ENCODE assay signal across 2 cellular contexts in the genomic region with DNA sequence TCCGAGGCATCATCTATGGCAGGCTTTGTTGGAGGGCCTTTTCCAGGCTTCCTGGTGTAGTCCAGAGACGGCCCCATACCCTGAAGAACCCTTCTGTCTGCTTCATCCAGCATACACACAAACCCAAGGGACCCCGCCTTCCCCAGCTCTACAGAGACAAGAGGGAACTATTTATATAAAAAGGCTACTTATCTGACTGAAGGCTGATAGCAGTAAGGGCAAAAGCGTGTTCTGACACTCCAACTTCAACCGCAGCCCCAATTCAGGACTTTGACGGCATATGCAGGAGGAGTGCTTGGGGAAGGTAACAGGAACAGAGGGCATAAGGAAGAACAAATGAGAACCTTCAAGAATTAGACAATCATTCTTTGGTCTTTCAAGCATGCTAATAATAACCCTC.
TF ChIP-seq lines count a peak whose summit lies in the region.

No MANE protein-coding gene starts in this region.

TF ChIP-seq in GM23338, 12 proteins besides CTCF, POLR2A, EP300 and RAD21 (continues in another document):
- TF ChIP-seq, protein P1, sequence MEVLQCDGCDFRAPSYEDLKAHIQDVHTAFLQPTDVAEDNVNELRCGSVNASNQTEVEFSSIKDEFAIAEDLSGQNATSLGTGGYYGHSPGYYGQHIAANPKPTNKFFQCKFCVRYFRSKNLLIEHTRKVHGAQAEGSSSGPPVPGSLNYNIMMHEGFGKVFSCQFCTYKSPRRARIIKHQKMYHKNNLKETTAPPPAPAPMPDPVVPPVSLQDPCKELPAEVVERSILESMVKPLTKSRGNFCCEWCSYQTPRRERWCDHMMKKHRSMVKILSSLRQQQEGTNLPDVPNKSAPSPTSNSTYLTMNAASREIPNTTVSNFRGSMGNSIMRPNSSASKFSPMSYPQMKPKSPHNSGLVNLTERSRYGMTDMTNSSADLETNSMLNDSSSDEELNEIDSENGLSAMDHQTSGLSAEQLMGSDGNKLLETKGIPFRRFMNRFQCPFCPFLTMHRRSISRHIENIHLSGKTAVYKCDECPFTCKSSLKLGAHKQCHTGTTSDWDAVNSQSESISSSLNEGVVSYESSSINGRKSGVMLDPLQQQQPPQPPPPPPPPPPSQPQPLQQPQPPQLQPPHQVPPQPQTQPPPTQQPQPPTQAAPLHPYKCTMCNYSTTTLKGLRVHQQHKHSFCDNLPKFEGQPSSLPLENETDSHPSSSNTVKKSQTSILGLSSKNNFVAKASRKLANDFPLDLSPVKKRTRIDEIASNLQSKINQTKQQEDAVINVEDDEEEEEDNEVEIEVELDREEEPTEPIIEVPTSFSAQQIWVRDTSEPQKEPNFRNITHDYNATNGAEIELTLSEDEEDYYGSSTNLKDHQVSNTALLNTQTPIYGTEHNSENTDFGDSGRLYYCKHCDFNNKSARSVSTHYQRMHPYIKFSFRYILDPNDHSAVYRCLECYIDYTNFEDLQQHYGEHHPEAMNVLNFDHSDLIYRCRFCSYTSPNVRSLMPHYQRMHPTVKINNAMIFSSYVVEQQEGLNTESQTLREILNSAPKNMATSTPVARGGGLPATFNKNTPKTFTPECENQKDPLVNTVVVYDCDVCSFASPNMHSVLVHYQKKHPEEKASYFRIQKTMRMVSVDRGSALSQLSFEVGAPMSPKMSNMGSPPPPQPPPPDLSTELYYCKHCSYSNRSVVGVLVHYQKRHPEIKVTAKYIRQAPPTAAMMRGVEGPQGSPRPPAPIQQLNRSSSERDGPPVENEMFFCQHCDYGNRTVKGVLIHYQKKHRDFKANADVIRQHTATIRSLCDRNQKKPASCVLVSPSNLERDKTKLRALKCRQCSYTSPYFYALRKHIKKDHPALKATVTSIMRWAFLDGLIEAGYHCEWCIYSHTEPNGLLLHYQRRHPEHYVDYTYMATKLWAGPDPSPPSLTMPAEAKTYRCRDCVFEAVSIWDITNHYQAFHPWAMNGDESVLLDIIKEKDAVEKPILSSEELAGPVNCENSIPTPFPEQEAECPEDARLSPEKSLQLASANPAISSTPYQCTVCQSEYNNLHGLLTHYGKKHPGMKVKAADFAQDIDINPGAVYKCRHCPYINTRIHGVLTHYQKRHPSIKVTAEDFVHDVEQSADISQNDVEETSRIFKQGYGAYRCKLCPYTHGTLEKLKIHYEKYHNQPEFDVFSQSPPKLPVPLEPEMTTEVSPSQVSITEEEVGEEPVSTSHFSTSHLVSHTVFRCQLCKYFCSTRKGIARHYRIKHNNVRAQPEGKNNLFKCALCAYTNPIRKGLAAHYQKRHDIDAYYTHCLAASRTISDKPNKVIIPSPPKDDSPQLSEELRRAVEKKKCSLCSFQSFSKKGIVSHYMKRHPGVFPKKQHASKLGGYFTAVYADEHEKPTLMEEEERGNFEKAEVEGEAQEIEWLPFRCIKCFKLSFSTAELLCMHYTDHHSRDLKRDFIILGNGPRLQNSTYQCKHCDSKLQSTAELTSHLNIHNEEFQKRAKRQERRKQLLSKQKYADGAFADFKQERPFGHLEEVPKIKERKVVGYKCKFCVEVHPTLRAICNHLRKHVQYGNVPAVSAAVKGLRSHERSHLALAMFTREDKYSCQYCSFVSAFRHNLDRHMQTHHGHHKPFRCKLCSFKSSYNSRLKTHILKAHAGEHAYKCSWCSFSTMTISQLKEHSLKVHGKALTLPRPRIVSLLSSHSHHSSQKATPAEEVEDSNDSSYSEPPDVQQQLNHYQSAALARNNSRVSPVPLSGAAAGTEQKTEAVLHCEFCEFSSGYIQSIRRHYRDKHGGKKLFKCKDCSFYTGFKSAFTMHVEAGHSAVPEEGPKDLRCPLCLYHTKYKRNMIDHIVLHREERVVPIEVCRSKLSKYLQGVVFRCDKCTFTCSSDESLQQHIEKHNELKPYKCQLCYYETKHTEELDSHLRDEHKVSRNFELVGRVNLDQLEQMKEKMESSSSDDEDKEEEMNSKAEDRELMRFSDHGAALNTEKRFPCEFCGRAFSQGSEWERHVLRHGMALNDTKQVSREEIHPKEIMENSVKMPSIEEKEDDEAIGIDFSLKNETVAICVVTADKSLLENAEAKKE (CRISPR knock-in tag; IDR thresholded peaks at IDR 0.05) = no peak
- TF ChIP-seq, protein P2, sequence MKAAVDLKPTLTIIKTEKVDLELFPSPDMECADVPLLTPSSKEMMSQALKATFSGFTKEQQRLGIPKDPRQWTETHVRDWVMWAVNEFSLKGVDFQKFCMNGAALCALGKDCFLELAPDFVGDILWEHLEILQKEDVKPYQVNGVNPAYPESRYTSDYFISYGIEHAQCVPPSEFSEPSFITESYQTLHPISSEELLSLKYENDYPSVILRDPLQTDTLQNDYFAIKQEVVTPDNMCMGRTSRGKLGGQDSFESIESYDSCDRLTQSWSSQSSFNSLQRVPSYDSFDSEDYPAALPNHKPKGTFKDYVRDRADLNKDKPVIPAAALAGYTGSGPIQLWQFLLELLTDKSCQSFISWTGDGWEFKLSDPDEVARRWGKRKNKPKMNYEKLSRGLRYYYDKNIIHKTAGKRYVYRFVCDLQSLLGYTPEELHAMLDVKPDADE (IDR thresholded peaks at IDR 0.05) = no peak
- TF ChIP-seq, protein P3, sequence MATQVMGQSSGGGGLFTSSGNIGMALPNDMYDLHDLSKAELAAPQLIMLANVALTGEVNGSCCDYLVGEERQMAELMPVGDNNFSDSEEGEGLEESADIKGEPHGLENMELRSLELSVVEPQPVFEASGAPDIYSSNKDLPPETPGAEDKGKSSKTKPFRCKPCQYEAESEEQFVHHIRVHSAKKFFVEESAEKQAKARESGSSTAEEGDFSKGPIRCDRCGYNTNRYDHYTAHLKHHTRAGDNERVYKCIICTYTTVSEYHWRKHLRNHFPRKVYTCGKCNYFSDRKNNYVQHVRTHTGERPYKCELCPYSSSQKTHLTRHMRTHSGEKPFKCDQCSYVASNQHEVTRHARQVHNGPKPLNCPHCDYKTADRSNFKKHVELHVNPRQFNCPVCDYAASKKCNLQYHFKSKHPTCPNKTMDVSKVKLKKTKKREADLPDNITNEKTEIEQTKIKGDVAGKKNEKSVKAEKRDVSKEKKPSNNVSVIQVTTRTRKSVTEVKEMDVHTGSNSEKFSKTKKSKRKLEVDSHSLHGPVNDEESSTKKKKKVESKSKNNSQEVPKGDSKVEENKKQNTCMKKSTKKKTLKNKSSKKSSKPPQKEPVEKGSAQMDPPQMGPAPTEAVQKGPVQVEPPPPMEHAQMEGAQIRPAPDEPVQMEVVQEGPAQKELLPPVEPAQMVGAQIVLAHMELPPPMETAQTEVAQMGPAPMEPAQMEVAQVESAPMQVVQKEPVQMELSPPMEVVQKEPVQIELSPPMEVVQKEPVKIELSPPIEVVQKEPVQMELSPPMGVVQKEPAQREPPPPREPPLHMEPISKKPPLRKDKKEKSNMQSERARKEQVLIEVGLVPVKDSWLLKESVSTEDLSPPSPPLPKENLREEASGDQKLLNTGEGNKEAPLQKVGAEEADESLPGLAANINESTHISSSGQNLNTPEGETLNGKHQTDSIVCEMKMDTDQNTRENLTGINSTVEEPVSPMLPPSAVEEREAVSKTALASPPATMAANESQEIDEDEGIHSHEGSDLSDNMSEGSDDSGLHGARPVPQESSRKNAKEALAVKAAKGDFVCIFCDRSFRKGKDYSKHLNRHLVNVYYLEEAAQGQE (IDR thresholded peaks at IDR 0.05; ENCODE audit: unreplicated experiment) = no peak
- TF ChIP-seq STAT1 (IDR thresholded peaks at IDR 0.05; ENCODE audit: unreplicated experiment) = no peak
- TF ChIP-seq EZH2phosphoT487 (IDR thresholded peaks at IDR 0.05; ENCODE audit: unreplicated experiment) = no peak
- no peak for TF ChIP-seq ZNF114 (CRISPR knock-in tag; IDR thresholded peaks at IDR 0.05)
- TF ChIP-seq CREB1 (CRISPR knock-in tag; IDR thresholded peaks at IDR 0.05; ENCODE audit: low read depth) = no peak
- TF ChIP-seq POLR2AphosphoS5 (IDR thresholded peaks at IDR 0.05; ENCODE audit: low read depth) = no peak
- TF ChIP-seq EZH2 (IDR thresholded peaks at IDR 0.05; ENCODE audit: low read depth, unreplicated experiment) = no peak
- TF ChIP-seq ZNF331 (CRISPR knock-in tag; IDR thresholded peaks at IDR 0.05; ENCODE audit: low read depth) = no peak

TF ChIP-seq in WTC11, 78 proteins besides CTCF, POLR2A, EP300 and RAD21 (continued from another document):
- TF ChIP-seq, protein P4, sequence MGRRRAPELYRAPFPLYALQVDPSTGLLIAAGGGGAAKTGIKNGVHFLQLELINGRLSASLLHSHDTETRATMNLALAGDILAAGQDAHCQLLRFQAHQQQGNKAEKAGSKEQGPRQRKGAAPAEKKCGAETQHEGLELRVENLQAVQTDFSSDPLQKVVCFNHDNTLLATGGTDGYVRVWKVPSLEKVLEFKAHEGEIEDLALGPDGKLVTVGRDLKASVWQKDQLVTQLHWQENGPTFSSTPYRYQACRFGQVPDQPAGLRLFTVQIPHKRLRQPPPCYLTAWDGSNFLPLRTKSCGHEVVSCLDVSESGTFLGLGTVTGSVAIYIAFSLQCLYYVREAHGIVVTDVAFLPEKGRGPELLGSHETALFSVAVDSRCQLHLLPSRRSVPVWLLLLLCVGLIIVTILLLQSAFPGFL (CRISPR knock-in tag; IDR thresholded peaks at IDR 0.05; ENCODE audit: borderline replicate concordance) = no peak
- no peak for TF ChIP-seq IRF2 (CRISPR knock-in tag; IDR thresholded peaks at IDR 0.05; ENCODE audit: borderline replicate concordance, low read depth)
- TF ChIP-seq, protein P5, sequence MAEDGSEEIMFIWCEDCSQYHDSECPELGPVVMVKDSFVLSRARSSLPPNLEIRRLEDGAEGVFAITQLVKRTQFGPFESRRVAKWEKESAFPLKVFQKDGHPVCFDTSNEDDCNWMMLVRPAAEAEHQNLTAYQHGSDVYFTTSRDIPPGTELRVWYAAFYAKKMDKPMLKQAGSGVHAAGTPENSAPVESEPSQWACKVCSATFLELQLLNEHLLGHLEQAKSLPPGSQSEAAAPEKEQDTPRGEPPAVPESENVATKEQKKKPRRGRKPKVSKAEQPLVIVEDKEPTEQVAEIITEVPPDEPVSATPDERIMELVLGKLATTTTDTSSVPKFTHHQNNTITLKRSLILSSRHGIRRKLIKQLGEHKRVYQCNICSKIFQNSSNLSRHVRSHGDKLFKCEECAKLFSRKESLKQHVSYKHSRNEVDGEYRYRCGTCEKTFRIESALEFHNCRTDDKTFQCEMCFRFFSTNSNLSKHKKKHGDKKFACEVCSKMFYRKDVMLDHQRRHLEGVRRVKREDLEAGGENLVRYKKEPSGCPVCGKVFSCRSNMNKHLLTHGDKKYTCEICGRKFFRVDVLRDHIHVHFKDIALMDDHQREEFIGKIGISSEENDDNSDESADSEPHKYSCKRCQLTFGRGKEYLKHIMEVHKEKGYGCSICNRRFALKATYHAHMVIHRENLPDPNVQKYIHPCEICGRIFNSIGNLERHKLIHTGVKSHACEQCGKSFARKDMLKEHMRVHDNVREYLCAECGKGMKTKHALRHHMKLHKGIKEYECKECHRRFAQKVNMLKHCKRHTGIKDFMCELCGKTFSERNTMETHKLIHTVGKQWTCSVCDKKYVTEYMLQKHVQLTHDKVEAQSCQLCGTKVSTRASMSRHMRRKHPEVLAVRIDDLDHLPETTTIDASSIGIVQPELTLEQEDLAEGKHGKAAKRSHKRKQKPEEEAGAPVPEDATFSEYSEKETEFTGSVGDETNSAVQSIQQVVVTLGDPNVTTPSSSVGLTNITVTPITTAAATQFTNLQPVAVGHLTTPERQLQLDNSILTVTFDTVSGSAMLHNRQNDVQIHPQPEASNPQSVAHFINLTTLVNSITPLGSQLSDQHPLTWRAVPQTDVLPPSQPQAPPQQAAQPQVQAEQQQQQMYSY (CRISPR knock-in tag; IDR thresholded peaks at IDR 0.05) = no peak
- TF ChIP-seq, protein P6, sequence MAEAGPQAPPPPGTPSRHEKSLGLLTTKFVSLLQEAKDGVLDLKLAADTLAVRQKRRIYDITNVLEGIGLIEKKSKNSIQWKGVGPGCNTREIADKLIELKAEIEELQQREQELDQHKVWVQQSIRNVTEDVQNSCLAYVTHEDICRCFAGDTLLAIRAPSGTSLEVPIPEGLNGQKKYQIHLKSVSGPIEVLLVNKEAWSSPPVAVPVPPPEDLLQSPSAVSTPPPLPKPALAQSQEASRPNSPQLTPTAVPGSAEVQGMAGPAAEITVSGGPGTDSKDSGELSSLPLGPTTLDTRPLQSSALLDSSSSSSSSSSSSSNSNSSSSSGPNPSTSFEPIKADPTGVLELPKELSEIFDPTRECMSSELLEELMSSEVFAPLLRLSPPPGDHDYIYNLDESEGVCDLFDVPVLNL (CRISPR knock-in tag; IDR thresholded peaks at IDR 0.05; ENCODE audit: borderline replicate concordance, low read depth) = no peak
- TF ChIP-seq ETV6 (CRISPR knock-in tag; IDR thresholded peaks at IDR 0.05) = no peak
- TF ChIP-seq ZNF121 (CRISPR knock-in tag; IDR thresholded peaks at IDR 0.05) = no peak
- TF ChIP-seq FOXJ3 (CRISPR knock-in tag; IDR thresholded peaks at IDR 0.05; ENCODE audit: borderline replicate concordance) = no peak
- TF ChIP-seq, protein P7, sequence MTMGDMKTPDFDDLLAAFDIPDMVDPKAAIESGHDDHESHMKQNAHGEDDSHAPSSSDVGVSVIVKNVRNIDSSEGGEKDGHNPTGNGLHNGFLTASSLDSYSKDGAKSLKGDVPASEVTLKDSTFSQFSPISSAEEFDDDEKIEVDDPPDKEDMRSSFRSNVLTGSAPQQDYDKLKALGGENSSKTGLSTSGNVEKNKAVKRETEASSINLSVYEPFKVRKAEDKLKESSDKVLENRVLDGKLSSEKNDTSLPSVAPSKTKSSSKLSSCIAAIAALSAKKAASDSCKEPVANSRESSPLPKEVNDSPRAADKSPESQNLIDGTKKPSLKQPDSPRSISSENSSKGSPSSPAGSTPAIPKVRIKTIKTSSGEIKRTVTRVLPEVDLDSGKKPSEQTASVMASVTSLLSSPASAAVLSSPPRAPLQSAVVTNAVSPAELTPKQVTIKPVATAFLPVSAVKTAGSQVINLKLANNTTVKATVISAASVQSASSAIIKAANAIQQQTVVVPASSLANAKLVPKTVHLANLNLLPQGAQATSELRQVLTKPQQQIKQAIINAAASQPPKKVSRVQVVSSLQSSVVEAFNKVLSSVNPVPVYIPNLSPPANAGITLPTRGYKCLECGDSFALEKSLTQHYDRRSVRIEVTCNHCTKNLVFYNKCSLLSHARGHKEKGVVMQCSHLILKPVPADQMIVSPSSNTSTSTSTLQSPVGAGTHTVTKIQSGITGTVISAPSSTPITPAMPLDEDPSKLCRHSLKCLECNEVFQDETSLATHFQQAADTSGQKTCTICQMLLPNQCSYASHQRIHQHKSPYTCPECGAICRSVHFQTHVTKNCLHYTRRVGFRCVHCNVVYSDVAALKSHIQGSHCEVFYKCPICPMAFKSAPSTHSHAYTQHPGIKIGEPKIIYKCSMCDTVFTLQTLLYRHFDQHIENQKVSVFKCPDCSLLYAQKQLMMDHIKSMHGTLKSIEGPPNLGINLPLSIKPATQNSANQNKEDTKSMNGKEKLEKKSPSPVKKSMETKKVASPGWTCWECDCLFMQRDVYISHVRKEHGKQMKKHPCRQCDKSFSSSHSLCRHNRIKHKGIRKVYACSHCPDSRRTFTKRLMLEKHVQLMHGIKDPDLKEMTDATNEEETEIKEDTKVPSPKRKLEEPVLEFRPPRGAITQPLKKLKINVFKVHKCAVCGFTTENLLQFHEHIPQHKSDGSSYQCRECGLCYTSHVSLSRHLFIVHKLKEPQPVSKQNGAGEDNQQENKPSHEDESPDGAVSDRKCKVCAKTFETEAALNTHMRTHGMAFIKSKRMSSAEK (CRISPR knock-in tag; IDR thresholded peaks at IDR 0.05; ENCODE audit: borderline replicate concordance) = no peak
- TF ChIP-seq, protein P8, sequence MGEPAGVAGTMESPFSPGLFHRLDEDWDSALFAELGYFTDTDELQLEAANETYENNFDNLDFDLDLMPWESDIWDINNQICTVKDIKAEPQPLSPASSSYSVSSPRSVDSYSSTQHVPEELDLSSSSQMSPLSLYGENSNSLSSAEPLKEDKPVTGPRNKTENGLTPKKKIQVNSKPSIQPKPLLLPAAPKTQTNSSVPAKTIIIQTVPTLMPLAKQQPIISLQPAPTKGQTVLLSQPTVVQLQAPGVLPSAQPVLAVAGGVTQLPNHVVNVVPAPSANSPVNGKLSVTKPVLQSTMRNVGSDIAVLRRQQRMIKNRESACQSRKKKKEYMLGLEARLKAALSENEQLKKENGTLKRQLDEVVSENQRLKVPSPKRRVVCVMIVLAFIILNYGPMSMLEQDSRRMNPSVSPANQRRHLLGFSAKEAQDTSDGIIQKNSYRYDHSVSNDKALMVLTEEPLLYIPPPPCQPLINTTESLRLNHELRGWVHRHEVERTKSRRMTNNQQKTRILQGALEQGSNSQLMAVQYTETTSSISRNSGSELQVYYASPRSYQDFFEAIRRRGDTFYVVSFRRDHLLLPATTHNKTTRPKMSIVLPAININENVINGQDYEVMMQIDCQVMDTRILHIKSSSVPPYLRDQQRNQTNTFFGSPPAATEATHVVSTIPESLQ (CRISPR knock-in tag; IDR thresholded peaks at IDR 0.05) = no peak
